ENCODE assay signal across 17 cellular contexts in genomic region chr3:78349571-78349970, GRCh38.
A peak's percentile ranks its signal among the peaks of the same experiment; 100 is the strongest.
DNase-seq lines count a peak whose midpoint lies in the region; ATAC-seq, FAIRE-seq and TF ChIP-seq lines count a peak whose summit lies in the region.
"Had no signal": no experiment of that assay in that cellular context is flagged by ENCODE, and none has a peak within 500 bp of the region (broad histone marks: within the 10 kb centered on the region; RNA-seq: fewer than 3 reads in every experiment).

No MANE protein-coding gene starts in this region.

- H3K36me3 ChIP-seq in HepG2 (replicated peaks in 1 of 2; ENCODE audit: control insufficient read depth in 1 of 2, insufficient read depth in 2 of 2, low read length in 2 of 2) (no peaks in the 10 kb centered on the region), right lobe of liver (no peaks in the 10 kb centered on the region), endocrine pancreas (ENCODE audit: control insufficient read depth, insufficient read depth, low read length) (no peaks in the 10 kb centered on the region), gastroesophageal sphincter (no peaks in the 10 kb centered on the region)
- H3K36me3 ChIP-seq: BLaER1 had no signal

- no peaks in the 10 kb centered on the region for H3K79me2 ChIP-seq in HepG2 (ENCODE audit: insufficient read depth, low read length)

- H4K20me1 ChIP-seq in HepG2 (ENCODE audit: insufficient read depth, low read length), result no peaks in the 10 kb centered on the region
- H4K20me1 ChIP-seq: BLaER1 had no signal

- H3K27me3 ChIP-seq in HepG2 (ENCODE audit: control insufficient read depth in 1 of 2, insufficient read depth in 2 of 2, low read length in 2 of 2) (no peaks in the 10 kb centered on the region), right lobe of liver (no peaks in the 10 kb centered on the region), endocrine pancreas (ENCODE audit: control insufficient read depth, insufficient read depth, low read length) (no peaks in the 10 kb centered on the region), gastroesophageal sphincter (no peaks in the 10 kb centered on the region)
- H3K27me3 ChIP-seq: BLaER1 had no signal

- 41% methylated on average over 2 of the region's 2 CpGs for WGBS in HepG2 (ENCODE audit: low lambda C conversion rate)
- 82% methylated on average over 2 of the region's 2 CpGs for WGBS in right lobe of liver (ENCODE audit: insufficient coverage, low coverage, low lambda C conversion rate, missing lambda C conversion rate)
- 49 to 71% methylated on average over 2 of the region's 2 CpGs for WGBS in gastroesophageal sphincter (ENCODE audit: low coverage in 1 of 2), 2 donors

- H3K27me3 Mint-ChIP-seq in nephron (ENCODE audit: low read depth), result no peaks in the 10 kb centered on the region
- H3K27me3 Mint-ChIP-seq in activated CD4-positive, alpha-beta T cell treated with anti-CD3 and anti-CD28 coated beads for 36 hours, result no peaks in the 10 kb centered on the region
- H3K27me3 Mint-ChIP-seq: CD4-positive, alpha-beta memory T cell had no signal

- H2AFZ ChIP-seq in HepG2 (ENCODE audit: low read length), result no peak overlapping the region

- ATAC-seq in HepG2 (no peak), right lobe of liver (no peak), gastroesophageal sphincter (no peak)
- no peak for ATAC-seq in activated CD4-positive, alpha-beta T cell treated with anti-CD3 and anti-CD28 coated beads for 36 hours
- ATAC-seq: GM12878 had no signal

- CTCF ChIA-PET in HepG2 (lab: Yijun Ruan, JAX; ENCODE audit: low intra/inter-chr PET ratio, low total read pairs), result no interaction called here
- CTCF ChIA-PET in activated CD4-positive, alpha-beta T cell treated with anti-CD3 and anti-CD28 coated beads for 36 hours (lab: Charles Lee), result no interaction called here

- H3K4me3 ChIP-seq in HepG2 (replicated peaks in 1 of 3; ENCODE audit: insufficient read depth in 1 of 3, low read depth in 2 of 3, low read length in 3 of 3), result no peak overlapping the region
- H3K4me3 ChIP-seq in right lobe of liver, result no peak overlapping the region
- H3K4me3 ChIP-seq in endocrine pancreas (ENCODE audit: control insufficient read depth, insufficient read depth, low read length), result peak overlapping the region; percentile 53
- no peak overlapping the region for H3K4me3 ChIP-seq in gastroesophageal sphincter
- H3K4me3 ChIP-seq: BLaER1, GM12878 had no signal

- H3K9me3 Mint-ChIP-seq in nephron, result no peaks in the 10 kb centered on the region
- peaks cover 8% of the 10 kb centered on the region for H3K9me3 Mint-ChIP-seq in activated CD4-positive, alpha-beta T cell treated with anti-CD3 and anti-CD28 coated beads for 36 hours (ENCODE audit: low read depth)

- DNase-seq in HepG2 (ENCODE audit: low spot score) (no peak), right lobe of liver (no peak), cerebellum (ENCODE audit: low spot score) (no peak)
- no peak for DNase-seq in activated CD4-positive, alpha-beta T cell treated with anti-CD3 and anti-CD28 coated beads for 36 hours
- DNase-seq: CD4-positive, alpha-beta memory T cell; DND-41; EL; GOT3; H9 had no signal

- H3K9ac ChIP-seq in HepG2 (ENCODE audit: insufficient read depth, low read depth, low read length) (no peak overlapping the region), endocrine pancreas (ENCODE audit: control insufficient read depth, insufficient read depth, low read length) (no peak overlapping the region)
- H3K9ac ChIP-seq: BLaER1 had no signal

- FAIRE-seq in HepG2 (lab: Jason Lieb, UNC), result no peak
- FAIRE-seq: GM12878, HTR-8/SVneo had no signal

- no peak for TF ChIP-seq RAD21 in HepG2 (CRISPR knock-in tag; IDR thresholded peaks at IDR 0.05)

- TF ChIP-seq POLR2A in HepG2 (IDR thresholded peaks at IDR 0.05; ENCODE audit: insufficient read depth in 1 of 2, low read depth in 2 of 2, low read length in 2 of 2) (no peak), right lobe of liver (IDR thresholded peaks at IDR 0.05) (no peak), gastroesophageal sphincter (IDR thresholded peaks at IDR 0.05) (no peak)

- H3K36me3 Mint-ChIP-seq in nephron (ENCODE audit: low read depth), result no peaks in the 10 kb centered on the region
- H3K36me3 Mint-ChIP-seq in activated CD4-positive, alpha-beta T cell treated with anti-CD3 and anti-CD28 coated beads for 36 hours (ENCODE audit: low read depth), result no peaks in the 10 kb centered on the region
- H3K36me3 Mint-ChIP-seq: CD14-positive monocyte; CD4-positive, alpha-beta memory T cell had no signal

- H3K4me1 ChIP-seq in HepG2 (ENCODE audit: insufficient read depth, low read length) (no peaks in the 10 kb centered on the region), right lobe of liver (no peaks in the 10 kb centered on the region), endocrine pancreas (ENCODE audit: control insufficient read depth, insufficient read depth, low read length) (no peaks in the 10 kb centered on the region), gastroesophageal sphincter (no peaks in the 10 kb centered on the region)
- H3K4me1 ChIP-seq: BLaER1 had no signal

- in situ Hi-C loops in HepG2 (cut with HindIII; ENCODE audit: extremely low pct_ligation_motif_present, low pct_unique_long_range_greater_than_20kb), result no loop called here

- POLR2A ChIA-PET in HepG2 (lab: Yijun Ruan, JAX), result no interaction called here
- POLR2A ChIA-PET in activated CD4-positive, alpha-beta T cell treated with anti-CD3 and anti-CD28 coated beads for 36 hours (lab: Charles Lee), result no interaction called here

- H3K27ac ChIP-seq in HepG2 (ENCODE audit: extremely low read length, insufficient read depth, low read length) (no peak overlapping the region), right lobe of liver (no peak overlapping the region), gastroesophageal sphincter (no peak overlapping the region)
- H3K27ac ChIP-seq: 22Rv1, BLaER1 had no signal

- BruUV-seq in HepG2 (replicated peaks; lab: Mats Ljungman, UMichigan), result no TSS peak

- no peak overlapping the region for H3K4me3 Mint-ChIP-seq in nephron
- no peak overlapping the region for H3K4me3 Mint-ChIP-seq in activated CD4-positive, alpha-beta T cell treated with anti-CD3 and anti-CD28 coated beads for 36 hours
- H3K4me3 Mint-ChIP-seq: CD14-positive monocyte; CD4-positive, alpha-beta memory T cell; H9 had no signal

- H3K4me2 ChIP-seq in HepG2 (ENCODE audit: low read depth, low read length), result no peak overlapping the region
- H3K4me2 ChIP-seq: BLaER1 had no signal

- TF ChIP-seq CTCF in HepG2 (CRISPR knock-in tag; IDR thresholded peaks at IDR 0.05) (no peak), right lobe of liver (IDR thresholded peaks at IDR 0.05) (no peak), nephron (IDR thresholded peaks at IDR 0.05; ENCODE audit: unreplicated experiment in 3 of 3) (no peak), gastroesophageal sphincter (IDR thresholded peaks at IDR 0.05) (no peak)

- no peaks in the 10 kb centered on the region for H3K9me3 ChIP-seq in HepG2 (ENCODE audit: low read length)
- no peaks in the 10 kb centered on the region for H3K9me3 ChIP-seq in right lobe of liver
- no peaks in the 10 kb centered on the region for H3K9me3 ChIP-seq in endocrine pancreas (ENCODE audit: control insufficient read depth, low read length)
- H3K9me3 ChIP-seq in gastroesophageal sphincter, result no peaks in the 10 kb centered on the region
- H3K9me3 ChIP-seq: BLaER1 had no signal

- intact Hi-C loops in HepG2 (cut with micrococcal nuclease; ENCODE audit: unreplicated experiment), result no loop called here
- intact Hi-C loops in right lobe of liver (cut with DNase I), result no loop called here
- intact Hi-C loops in activated CD4-positive, alpha-beta T cell treated with anti-CD3 and anti-CD28 coated beads for 36 hours (cut with DNase I, micrococcal nuclease), result no loop called here

- H3K4me1 Mint-ChIP-seq in nephron, result no peaks in the 10 kb centered on the region
- no peaks in the 10 kb centered on the region for H3K4me1 Mint-ChIP-seq in activated CD4-positive, alpha-beta T cell treated with anti-CD3 and anti-CD28 coated beads for 36 hours
- H3K4me1 Mint-ChIP-seq: CD14-positive monocyte; CD4-positive, alpha-beta memory T cell had no signal

- no peak for TF ChIP-seq EP300 in HepG2 (IDR thresholded peaks at IDR 0.05; ENCODE audit: low read depth in 2 of 2, low read length in 2 of 2)
- no peak for TF ChIP-seq EP300 in HepG2 (CRISPR knock-in tag; IDR thresholded peaks at IDR 0.05; ENCODE audit: borderline replicate concordance)
- TF ChIP-seq EP300 in gastroesophageal sphincter (IDR thresholded peaks at IDR 0.05), result no peak

- peak overlapping the region in 2 of 3 experiments; percentile 33 to 82 for H3K27ac Mint-ChIP-seq in nephron
- H3K27ac Mint-ChIP-seq in activated CD4-positive, alpha-beta T cell treated with anti-CD3 and anti-CD28 coated beads for 36 hours, result no peak overlapping the region
- H3K27ac Mint-ChIP-seq: CD14-positive monocyte; CD4-positive, alpha-beta memory T cell; H9 had no signal

TF ChIP-seq in HepG2, 621 proteins besides CTCF, POLR2A, EP300 and RAD21:
- TF ChIP-seq MAFK (conservative IDR thresholded peaks at IDR 0.05 in 1 of 2, IDR thresholded peaks at IDR 0.05 in 1 of 2; ENCODE audit: low read length in 2 of 2) (peak; percentile 84 to 93), FOXO1 (CRISPR knock-in tag; IDR thresholded peaks at IDR 0.05) (no peak), MAFF (IDR thresholded peaks at IDR 0.05; ENCODE audit: low read depth, low read length) (peak; percentile 91)
TF ChIP-seq in HepG2: peak in this region for 2.
